Comparison of ENCODE assay signal across 1 cellular context in genomic region chr19:10091370-10091687, GRCh38.
TF ChIP-seq lines count a peak whose summit lies in the region.

No MANE protein-coding gene starts in this region.

TF ChIP-seq in HepG2, 621 proteins besides CTCF, POLR2A, EP300 and RAD21:
- TF ChIP-seq SP4 (CRISPR knock-in tag; IDR thresholded peaks at IDR 0.05), result 0 out of 2 replicates have a peak, but pooled peaks have one; percentile 35
- 0 out of 2 replicates have a peak, but pooled peaks have one; percentile 2 for TF ChIP-seq ZNF607 (CRISPR knock-in tag; IDR thresholded peaks at IDR 0.05; ENCODE audit: borderline replicate concordance)
- peak; percentile 36; the same call in 1 of the 2 replicates for TF ChIP-seq ZBTB7A (CRISPR knock-in tag; IDR thresholded peaks at IDR 0.05)
- TF ChIP-seq POLR2G (IDR thresholded peaks at IDR 0.05; ENCODE audit: low read depth, low read length), result no peak
- no peak for TF ChIP-seq FLYWCH1 (CRISPR knock-in tag; IDR thresholded peaks at IDR 0.05)
- peak; percentile 28; the same call in 1 of the 2 replicates for TF ChIP-seq ZNF687 (CRISPR knock-in tag; IDR thresholded peaks at IDR 0.05)
- no peak for TF ChIP-seq ZNF674 (CRISPR knock-in tag; IDR thresholded peaks at IDR 0.05; ENCODE audit: low read depth)
- TF ChIP-seq ZFP91 (CRISPR knock-in tag; IDR thresholded peaks at IDR 0.05; ENCODE audit: borderline replicate concordance), result 0 out of 2 replicates have a peak, but pooled peaks have one; percentile 7
